1 cellular context compared by ENCODE assay signal in genomic region chrX:13698432-13698831, GRCh38.
TF ChIP-seq lines count a peak whose summit lies in the region.

No MANE protein-coding gene starts in this region.

TF ChIP-seq in K562, 482 proteins besides CTCF, POLR2A, EP300 and RAD21:
- no peak for TF ChIP-seq ELF2 (CRISPR knock-in tag; IDR thresholded peaks at IDR 0.05)
- TF ChIP-seq SFPQ (IDR thresholded peaks at IDR 0.05; ENCODE audit: low read depth, low read length), result no peak
- peak; percentile 10 for TF ChIP-seq MEIS2 (IDR thresholded peaks at IDR 0.05; ENCODE audit: partially characterized antibody)
- TF ChIP-seq KLF10 (CRISPR knock-in tag; IDR thresholded peaks at IDR 0.05), result no peak
- TF ChIP-seq MTF1 (CRISPR knock-in tag; IDR thresholded peaks at IDR 0.05; ENCODE audit: borderline replicate concordance), result no peak
